1 cellular context compared by ENCODE assay signal in the genomic region with DNA sequence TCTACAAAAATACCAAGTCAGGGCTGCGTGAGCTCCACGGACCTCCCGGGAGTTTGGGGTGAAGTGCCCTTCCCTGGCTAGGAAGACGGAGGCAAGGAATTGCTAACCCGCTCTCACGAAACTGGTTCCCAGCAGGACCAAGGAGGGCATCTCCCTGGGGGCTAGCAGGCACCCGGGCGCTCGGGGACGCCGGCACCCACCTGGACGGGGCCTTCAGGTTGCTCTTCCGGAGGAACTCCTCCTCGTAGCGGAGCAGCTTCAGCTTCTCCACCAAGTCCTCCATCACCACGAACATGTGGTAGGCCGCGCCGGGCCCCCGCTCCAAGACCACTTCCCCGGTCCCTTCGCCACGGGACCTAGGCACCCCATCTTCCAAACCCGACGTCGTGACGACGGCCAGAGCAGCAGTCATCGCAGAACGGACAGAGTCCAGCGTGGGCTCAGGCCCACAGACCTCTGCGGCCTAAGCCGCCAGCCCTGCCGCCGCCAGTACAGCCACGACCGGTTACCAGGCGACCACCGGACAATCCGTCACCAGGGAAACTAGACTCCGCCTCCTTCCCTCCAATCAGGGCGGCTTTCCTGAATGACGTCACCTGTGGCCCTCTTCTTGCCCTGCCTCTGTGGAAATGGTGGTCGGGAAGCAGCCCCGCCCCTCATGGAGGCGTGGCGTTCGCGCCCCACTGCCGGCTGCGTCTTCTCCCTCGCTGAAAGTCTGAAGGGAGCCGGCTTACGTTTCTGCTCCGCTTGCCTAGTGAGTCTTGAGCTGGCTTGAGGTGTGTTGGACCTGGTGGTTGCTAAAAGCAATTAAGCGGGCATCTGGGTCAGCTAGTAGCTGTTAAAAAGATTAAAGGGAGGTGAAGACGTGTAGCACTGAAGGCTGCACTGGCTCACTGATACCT.
TF ChIP-seq lines count a peak whose summit lies in the region.

A gene with protein sequence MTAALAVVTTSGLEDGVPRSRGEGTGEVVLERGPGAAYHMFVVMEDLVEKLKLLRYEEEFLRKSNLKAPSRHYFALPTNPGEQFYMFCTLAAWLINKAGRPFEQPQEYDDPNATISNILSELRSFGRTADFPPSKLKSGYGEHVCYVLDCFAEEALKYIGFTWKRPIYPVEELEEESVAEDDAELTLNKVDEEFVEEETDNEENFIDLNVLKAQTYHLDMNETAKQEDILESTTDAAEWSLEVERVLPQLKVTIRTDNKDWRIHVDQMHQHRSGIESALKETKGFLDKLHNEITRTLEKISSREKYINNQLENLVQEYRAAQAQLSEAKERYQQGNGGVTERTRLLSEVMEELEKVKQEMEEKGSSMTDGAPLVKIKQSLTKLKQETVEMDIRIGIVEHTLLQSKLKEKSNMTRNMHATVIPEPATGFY (minus strand): TSS at position 514 of the 902 bp plus-strand sequence. CDS start 102 bp downstream, at position 412.

TF ChIP-seq in liver, 16 proteins besides CTCF, POLR2A, EP300 and RAD21 (continued from another document):
- TF ChIP-seq, protein P1, sequence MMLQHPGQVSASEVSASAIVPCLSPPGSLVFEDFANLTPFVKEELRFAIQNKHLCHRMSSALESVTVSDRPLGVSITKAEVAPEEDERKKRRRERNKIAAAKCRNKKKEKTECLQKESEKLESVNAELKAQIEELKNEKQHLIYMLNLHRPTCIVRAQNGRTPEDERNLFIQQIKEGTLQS (IDR thresholded peaks at IDR 0.05), result no peak
- peak; percentile 96 for TF ChIP-seq YY1 (IDR thresholded peaks at IDR 0.05)
